17 cellular contexts compared by ENCODE assay signal in genomic region chr4:106868381-106869035, GRCh38.
DNase-seq lines count a peak whose midpoint lies in the region; ATAC-seq, FAIRE-seq and TF ChIP-seq lines count a peak whose summit lies in the region.
"Had no signal": no experiment of that assay in that cellular context is flagged by ENCODE, and none has a peak within 500 bp of the region (broad histone marks: within the 10 kb centered on the region; RNA-seq: fewer than 3 reads in every experiment).

No MANE protein-coding gene starts in this region.

- H3K36me3 ChIP-seq in endothelial cell of umbilical vein (ENCODE audit: control insufficient read depth in 2 of 2, extremely low read depth in 1 of 2, insufficient read depth in 2 of 2, low read length in 2 of 2): no peaks in the 10 kb centered on the region
- H3K36me3 ChIP-seq: ovary had no signal

- no peak overlapping the region for H2AFZ ChIP-seq in endothelial cell of umbilical vein (ENCODE audit: low read depth, low read length)

- CTCF ChIA-PET in endothelial cell of umbilical vein (lab: Charles Lee): interaction anchor here (1.2 to 2.9 kb wide), 5 partner anchors 14 to 541 kb away, joined by 3 to 9 read pairs (median 4); no protein-coding TSS in a partner anchor

- DNase-seq in EL: peak; percentile 74
- DNase-seq in RKO (ENCODE audit: low spot score): peak; percentile 32
- peak; percentile 14 for DNase-seq in endothelial cell of umbilical vein (ENCODE audit: low read depth, low spot score)
- peak; percentile 59 for DNase-seq in myocyte (ENCODE audit: low read depth)
- no peak for DNase-seq in NCI-H1092 (lab: John Stamatoyannopoulos, UW)
- DNase-seq in head of caudate nucleus: no peak
- DNase-seq in dorsolateral prefrontal cortex: no peak
- DNase-seq: activated CD4-positive, alpha-beta memory T cell treated with anti-CD3 and anti-CD28 coated beads, Interleukin-2, amount 10 ng/mL, durations not matched to agents 7 days and 5 days; erythroblast; H9; left colon; NCI-H2081; NCI-H774; ovary had no signal

- dilution Hi-C loops in endothelial cell of umbilical vein (cut with MboI; ENCODE audit: extremely low pct_ligation_motif_present, low sequenced_read_pairs): no loop called here

- FAIRE-seq in endothelial cell of umbilical vein (lab: Jason Lieb, UNC): peak; percentile 12
- FAIRE-seq: RCC 7860 had no signal

- no peak for TF ChIP-seq POLR2A in endothelial cell of umbilical vein (IDR thresholded peaks at IDR 0.05; ENCODE audit: low read depth, low read length)

- ATAC-seq in GM21360 (IDR thresholded peaks at IDR 0.05; ENCODE audit: unreplicated experiment): no peak
- ATAC-seq: left colon had no signal

- H3K4me2 ChIP-seq in endothelial cell of umbilical vein (ENCODE audit: insufficient read depth, low read length): no peak overlapping the region

- no peak overlapping the region for H3K9ac ChIP-seq in endothelial cell of umbilical vein (replicated peaks; ENCODE audit: extremely low read depth, insufficient read depth, low read length)

- POLR2A ChIA-PET in endothelial cell of umbilical vein (lab: Charles Lee): no interaction called here

- H3K79me2 ChIP-seq in endothelial cell of umbilical vein (ENCODE audit: control insufficient read depth, insufficient read depth, low read length): no peaks in the 10 kb centered on the region

- no peak overlapping the region for H3K27ac ChIP-seq in endothelial cell of umbilical vein (ENCODE audit: insufficient read depth, low read depth, low read length)
- no peak overlapping the region for H3K27ac ChIP-seq in dorsolateral prefrontal cortex
- H3K27ac ChIP-seq: coronary artery, ovary had no signal

- no peak overlapping the region for H3K4me3 ChIP-seq in endothelial cell of umbilical vein (replicated peaks in 1 of 3; ENCODE audit: insufficient read depth in 1 of 3, low read depth in 1 of 3, low read length in 3 of 3)
- H3K4me3 ChIP-seq in dorsolateral prefrontal cortex: no peak overlapping the region
- H3K4me3 ChIP-seq: coronary artery, ovary had no signal

- no peaks in the 10 kb centered on the region for H3K27me3 ChIP-seq in endothelial cell of umbilical vein (ENCODE audit: control insufficient read depth in 2 of 2, insufficient read depth in 2 of 2, low read length in 2 of 2)
- H3K27me3 ChIP-seq in dorsolateral prefrontal cortex: no peaks in the 10 kb centered on the region
- H3K27me3 ChIP-seq: ovary had no signal

- TF ChIP-seq CTCF in endothelial cell of umbilical vein (IDR thresholded peaks at IDR 0.05; ENCODE audit: extremely low read depth in 1 of 2, insufficient read depth in 1 of 2, low read depth in 1 of 2, low read length in 2 of 2) (no peak), dorsolateral prefrontal cortex (IDR thresholded peaks at IDR 0.05 in 54 of 56, conservative IDR thresholded peaks at IDR 0.05 in 2 of 56; ENCODE audit: low read depth in 1 of 56, partially characterized antibody in 56 of 56) (no peak)

- H3K9me3 ChIP-seq in endothelial cell of umbilical vein (replicated peaks; ENCODE audit: control insufficient read depth, insufficient read depth, low read length): no peaks in the 10 kb centered on the region
- H3K9me3 ChIP-seq: ovary had no signal

- H3K9me1 ChIP-seq in endothelial cell of umbilical vein (replicated peaks; ENCODE audit: control insufficient read depth, extremely low read depth, insufficient read depth, low read length): no peaks in the 10 kb centered on the region

- H4K20me1 ChIP-seq in endothelial cell of umbilical vein (replicated peaks; ENCODE audit: control insufficient read depth, extremely low read depth, insufficient read depth, low read length): no peaks in the 10 kb centered on the region

- intact Hi-C loops in endothelial cell of umbilical vein (cut with micrococcal nuclease): no loop called here
- intact Hi-C loops in head of caudate nucleus (cut with DNase I): no loop called here
- intact Hi-C loops in dorsolateral prefrontal cortex (cut with DNase I): no loop called here

- no TSS peak for BruUV-seq in endothelial cell of umbilical vein (replicated peaks; lab: Mats Ljungman, UMichigan)

- H3K4me1 ChIP-seq in endothelial cell of umbilical vein (ENCODE audit: control insufficient read depth, extremely low read depth, insufficient read depth, low read length): no peaks in the 10 kb centered on the region

TF ChIP-seq in endothelial cell of umbilical vein, 7 proteins besides CTCF, POLR2A, EP300 and RAD21:
- no peak for TF ChIP-seq EZH2 (IDR thresholded peaks at IDR 0.05; ENCODE audit: borderline replicate concordance, low read depth, low read length, severe bottlenecking)
- no peak for TF ChIP-seq JUN (IDR thresholded peaks at IDR 0.05; ENCODE audit: borderline replicate concordance, insufficient read depth, insufficient read length, low read depth)
- TF ChIP-seq MYC (IDR thresholded peaks at IDR 0.05; ENCODE audit: low read depth, low read length): no peak
- TF ChIP-seq FOS (IDR thresholded peaks at IDR 0.05; ENCODE audit: borderline replicate concordance, insufficient read depth, low read length): no peak
- TF ChIP-seq, protein P1, sequence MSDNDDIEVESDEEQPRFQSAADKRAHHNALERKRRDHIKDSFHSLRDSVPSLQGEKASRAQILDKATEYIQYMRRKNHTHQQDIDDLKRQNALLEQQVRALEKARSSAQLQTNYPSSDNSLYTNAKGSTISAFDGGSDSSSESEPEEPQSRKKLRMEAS (IDR thresholded peaks at IDR 0.05; ENCODE audit: insufficient read depth, insufficient read length): no peak
- TF ChIP-seq GATA2 (IDR thresholded peaks at IDR 0.05; ENCODE audit: insufficient read depth, insufficient read length, low read depth, low read length): no peak
- TF ChIP-seq POLR2AphosphoS5 (IDR thresholded peaks at IDR 0.05; ENCODE audit: insufficient read depth, low read depth, low read length): no peak

Comparison
In these comparisons a context has a peak if more than half of its experiments do, and no peak if none do; other contexts are left out.
1. DNase-seq: peak in EL (single experiment), RKO (single experiment), endothelial cell of umbilical vein (single experiment) and myocyte (single experiment); none in NCI-H1092 (single experiment), head of caudate nucleus (0 of 42) and dorsolateral prefrontal cortex (0 of 10).